8 cellular contexts compared by ENCODE assay signal in the genomic region with DNA sequence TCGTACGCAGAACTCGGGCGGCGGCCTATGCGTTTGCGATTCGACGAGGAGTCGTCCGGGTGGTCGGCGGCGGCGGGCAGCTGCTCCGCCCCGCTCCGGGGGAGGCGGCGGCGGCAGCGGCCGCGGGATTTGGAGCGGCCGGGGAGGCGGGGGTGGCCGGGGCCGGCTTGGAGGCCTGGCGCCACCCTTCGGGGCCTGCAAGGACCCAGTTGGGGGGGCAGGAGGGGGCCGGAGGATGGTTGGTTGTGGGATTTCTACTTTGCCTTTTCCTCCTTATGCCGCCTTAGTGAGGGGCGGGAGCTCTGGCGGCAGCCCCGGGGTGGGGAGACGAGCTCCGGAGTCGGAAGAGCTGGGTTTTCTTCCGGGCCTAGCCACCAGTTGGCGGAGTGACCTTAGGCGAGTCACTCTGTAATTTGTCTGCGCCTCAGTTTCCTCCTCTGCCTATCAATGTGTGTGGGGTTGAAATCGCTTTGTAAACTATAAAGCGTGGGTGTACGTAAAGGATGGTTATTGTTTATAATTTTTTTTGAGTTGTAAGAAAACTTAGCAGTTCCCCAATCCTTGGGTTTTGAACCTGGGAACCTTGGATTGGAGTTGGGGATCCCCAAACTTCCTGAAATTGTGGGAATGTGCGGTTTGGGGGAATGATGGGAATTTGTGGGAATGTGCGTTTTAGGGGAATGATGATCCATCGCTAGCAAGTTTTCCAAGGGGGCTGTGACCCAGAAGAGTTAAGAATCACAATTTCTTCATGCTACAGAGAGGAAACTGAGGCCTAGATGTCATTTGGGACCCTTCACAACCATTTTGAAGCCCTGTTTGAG. TPM values are rescaled to one million over a fixed set of nuclear protein-coding genes. Genes with fewer than 3 reads are reported as not detected.
DNase-seq lines count a peak whose midpoint lies in the region; ATAC-seq, FAIRE-seq and TF ChIP-seq lines count a peak whose summit lies in the region.

No MANE protein-coding gene starts in this region.

- H3K27me3 Mint-ChIP-seq in MCF 10A (ENCODE audit: insufficient read depth, unreplicated experiment): no peaks in the 10 kb centered on the region

- H3K27ac Mint-ChIP-seq in MCF 10A (ENCODE audit: low read depth, unreplicated experiment): peak overlapping the region; percentile 88

- CTCF ChIA-PET in MCF 10A (lab: Yijun Ruan, JAX): interaction anchor here (0.5 to 2.2 kb wide), 7 partner anchors 32 to 685 kb away, joined by 3 to 8 read pairs (median 3); partner anchors contain the start of genes RNF185 and SMTN

- H3K27ac ChIP-seq in keratinocyte (ENCODE audit: control insufficient read depth, insufficient read depth, low read length): peak overlapping the region; percentile 72

- peaks cover 63% of the 10 kb centered on the region for H3K36me3 Mint-ChIP-seq in MCF 10A (ENCODE audit: insufficient read depth, unreplicated experiment)

- dilution Hi-C loops in keratinocyte (cut with MboI; ENCODE audit: extremely low pct_ligation_motif_present, low sequenced_read_pairs): loop anchor here (25.0 kb wide), 1 partner anchor 93 kb away; no protein-coding TSS in a partner anchor

- H2AFZ ChIP-seq in keratinocyte (ENCODE audit: control insufficient read depth, low read length): peak overlapping the region; percentile 9

- H3K4me2 ChIP-seq in keratinocyte (ENCODE audit: control insufficient read depth, extremely low read depth, insufficient read depth, low read depth, low read length): peak overlapping the region; percentile 92

- peaks cover 14% of the 10 kb centered on the region for H3K4me1 ChIP-seq in keratinocyte (ENCODE audit: control insufficient read depth, extremely low read depth, insufficient read depth, low read length)

- H3K79me2 ChIP-seq in keratinocyte (ENCODE audit: control insufficient read depth, insufficient read depth, low read length): peaks cover 43% of the 10 kb centered on the region

- no peaks in the 10 kb centered on the region for H3K9me1 ChIP-seq in keratinocyte (ENCODE audit: control insufficient read depth, extremely low read depth, insufficient read depth, low read length)

- TF ChIP-seq CTCF in MCF 10A (IDR thresholded peaks at IDR 0.05; ENCODE audit: unreplicated experiment) (no peak), keratinocyte (optimal IDR thresholded peaks at IDR 0.05 in 1 of 3, IDR thresholded peaks at IDR 0.05 in 1 of 3, conservative IDR thresholded peaks at IDR 0.05 in 1 of 3; ENCODE audit: extremely low read depth in 1 of 3, insufficient read depth in 2 of 3, low read length in 3 of 3) (peak in 1 of 3 experiments; percentile 5)

- H3K27me3 ChIP-seq in keratinocyte (ENCODE audit: control insufficient read depth, extremely low read depth, insufficient read depth, low read length): no peaks in the 10 kb centered on the region

- peak; percentile 76 for DNase-seq in AG20443 (ENCODE audit: low spot score)
- peak; percentile 36 for DNase-seq in SK-N-DZ (ENCODE audit: low spot score)
- DNase-seq in MCF 10A (ENCODE audit: unreplicated experiment): peak; percentile 37
- DNase-seq in keratinocyte (ENCODE audit: low read depth, low spot score): no peak
- peak; percentile 35 for DNase-seq in stimulated activated CD4-positive, alpha-beta T cell treated with anti-CD3 and anti-CD28 coated beads, Interleukin-4, amount 100 ng/mL, for 24 hours

- ATAC-seq in GM18909 (IDR thresholded peaks at IDR 0.05; ENCODE audit: poor library complexity, unreplicated experiment): peak; percentile 37
- peak; percentile 32 for ATAC-seq in HG03159 (IDR thresholded peaks at IDR 0.05; ENCODE audit: unreplicated experiment)
- no peak for ATAC-seq in HG03378 (IDR thresholded peaks at IDR 0.05; ENCODE audit: unreplicated experiment)

- peaks cover 27% of the 10 kb centered on the region for H3K4me1 Mint-ChIP-seq in MCF 10A (ENCODE audit: insufficient read depth, unreplicated experiment)

- intact Hi-C loops in MCF 10A (cut with micrococcal nuclease): loop anchor here (1.0 kb wide), 1 partner anchor 115 kb away; no protein-coding TSS in a partner anchor

- no TSS peak for BruUV-seq in MCF 10A (replicated peaks; lab: Mats Ljungman, UMichigan)

- POLR2A ChIA-PET in MCF 10A (lab: Yijun Ruan, JAX): interaction anchor here (0.6 to 5.3 kb wide), 29 partner anchors 7 to 545 kb away, joined by 3 to 99 read pairs (median 6); partner anchors contain the start of genes PATZ1, PES1, PIK3IP1 and RNF185

- peak overlapping the region; percentile 67 to 89 (median 85) for H3K4me3 ChIP-seq in keratinocyte (ENCODE audit: control insufficient read depth in 2 of 3, extremely low read depth in 1 of 3, insufficient read depth in 2 of 3, low read depth in 1 of 3, low read length in 3 of 3)

- H4K20me1 ChIP-seq in keratinocyte (ENCODE audit: control insufficient read depth, extremely low read depth, insufficient read depth, low read length): no peaks in the 10 kb centered on the region

- peak overlapping the region; percentile 88 for H3K4me3 Mint-ChIP-seq in MCF 10A (ENCODE audit: unreplicated experiment)

- peaks cover 12 to 38% of the 10 kb centered on the region in 2 experiments for H3K36me3 ChIP-seq in keratinocyte (ENCODE audit: control insufficient read depth in 2 of 2, extremely low read depth in 1 of 2, insufficient read depth in 2 of 2, low read length in 2 of 2)

- FAIRE-seq in keratinocyte (lab: Jason Lieb, UNC): peak; percentile 9

- no peaks in the 10 kb centered on the region for H3K9me3 Mint-ChIP-seq in MCF 10A (ENCODE audit: unreplicated experiment)

- peaks cover 8% of the 10 kb centered on the region for H3K9me3 ChIP-seq in keratinocyte (ENCODE audit: control insufficient read depth, low read depth, low read length)

- H3K9ac ChIP-seq in keratinocyte (ENCODE audit: control insufficient read depth, extremely low read depth, insufficient read depth, low read length): peak overlapping the region; percentile 82

RNA-seq across cellular contexts. Expression of gene TUG1, which starts 0.7 kb away (rescaled TPM):
- 91.1 and 93.4 TPM in 2 replicates for polyA plus RNA-seq in SK-N-DZ (2014; cell fraction: cytosol; rRNA removed)
- polyA plus RNA-seq in SK-N-DZ (2014; cell fraction: nucleus; rRNA removed): 166 and 276 TPM in 2 replicates
- 85.5 and 99.0 TPM in 2 replicates for total RNA-seq in MCF 10A (2022)
- polyA plus RNA-seq in keratinocyte: 47.7 to 84.0 TPM (median 77.1 TPM) in 3 replicates
- polyA plus RNA-seq in keratinocyte (2011; ENCODE audit: low read depth): 33.4 TPM
- polyA plus RNA-seq in keratinocyte (2011; cell fraction: cytosol; rRNA removed): 20.5 and 47.1 TPM in 2 replicates
- 199 and 239 TPM in 2 replicates for polyA plus RNA-seq in keratinocyte (2011; cell fraction: nucleus; rRNA removed)
- 26.8 and 35.8 TPM in 2 replicates for polyA plus RNA-seq in keratinocyte (2012; ENCODE audit: low replicate concordance)
- 36.8 to 68.2 TPM (median 46.4 TPM) in 3 replicates for polyA minus RNA-seq in keratinocyte
- 14.0 TPM for polyA minus RNA-seq in keratinocyte (2011; cell fraction: cytosol; rRNA and poly(A)+ RNA removed)
- polyA minus RNA-seq in keratinocyte (2011; cell fraction: nucleus; rRNA and poly(A)+ RNA removed): 47.9 and 95.3 TPM in 2 replicates

RNA-seq across cellular contexts. Expression of gene MORC2, which starts 1.2 kb away (rescaled TPM):
- polyA plus RNA-seq in SK-N-DZ (2014; cell fraction: cytosol; rRNA removed): 20.9 and 23.7 TPM in 2 replicates
- 14.6 and 38.4 TPM in 2 replicates for polyA plus RNA-seq in SK-N-DZ (2014; cell fraction: nucleus; rRNA removed)
- total RNA-seq in MCF 10A (2022): 35.7 and 36.1 TPM in 2 replicates
- 7.9 to 14.1 TPM (median 12.5 TPM) in 3 replicates for polyA plus RNA-seq in keratinocyte
- 36.1 TPM for polyA plus RNA-seq in keratinocyte (2011; ENCODE audit: low read depth)
- 11.3 and 12.8 TPM in 2 replicates for polyA plus RNA-seq in keratinocyte (2011; cell fraction: cytosol; rRNA removed)
- 40.4 and 51.6 TPM in 2 replicates for polyA plus RNA-seq in keratinocyte (2011; cell fraction: nucleus; rRNA removed)
- 17.1 and 21.7 TPM in 2 replicates for polyA plus RNA-seq in keratinocyte (2012; ENCODE audit: low replicate concordance)
- 17.8 to 46.7 TPM (median 27.0 TPM) in 3 replicates for polyA minus RNA-seq in keratinocyte
- 13.2 TPM for polyA minus RNA-seq in keratinocyte (2011; cell fraction: cytosol; rRNA and poly(A)+ RNA removed)
- 21.7 and 53.1 TPM in 2 replicates for polyA minus RNA-seq in keratinocyte (2011; cell fraction: nucleus; rRNA and poly(A)+ RNA removed)
